Comparison of ENCODE assay signal across 1 cellular context in the genomic region with DNA sequence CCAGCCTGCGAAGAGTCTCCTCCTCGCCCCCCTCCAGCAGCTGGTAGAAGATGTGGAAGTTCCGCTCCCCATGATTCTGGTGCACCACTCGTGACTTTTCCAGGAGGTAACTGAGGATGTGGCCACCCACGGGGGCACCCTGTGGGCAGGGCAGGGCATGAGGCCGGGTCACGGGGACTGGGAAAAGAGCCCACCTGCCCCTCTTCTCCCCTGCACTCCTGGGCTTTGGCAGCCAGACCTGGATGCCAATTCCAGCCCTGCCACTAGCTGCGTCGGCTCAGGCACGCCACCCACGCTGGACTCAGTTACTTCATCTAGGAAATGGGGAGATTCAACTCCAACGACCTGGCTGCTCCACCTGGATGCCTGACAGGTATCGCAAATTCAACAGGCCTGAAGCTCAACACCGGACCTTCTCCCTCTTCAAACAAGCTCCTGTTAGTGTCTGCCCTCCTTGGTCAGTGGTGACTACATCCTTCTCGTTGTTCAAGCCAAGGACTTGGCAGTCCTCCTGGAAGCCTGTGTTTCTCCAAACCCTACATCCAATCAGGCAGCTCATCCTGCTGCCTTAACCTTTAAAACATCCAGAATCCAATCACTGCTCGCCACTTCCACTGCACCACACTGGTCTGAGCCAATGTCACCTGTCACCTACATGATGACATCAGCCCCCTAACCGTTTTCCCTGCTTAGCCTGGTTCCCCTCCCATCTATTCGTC.
TF ChIP-seq lines count a peak whose summit lies in the region.

No MANE protein-coding gene starts in this region.

TF ChIP-seq in HEK293T, 16 proteins besides CTCF, POLR2A, EP300 and RAD21 (continued from another document):
- TF ChIP-seq, protein P1, sequence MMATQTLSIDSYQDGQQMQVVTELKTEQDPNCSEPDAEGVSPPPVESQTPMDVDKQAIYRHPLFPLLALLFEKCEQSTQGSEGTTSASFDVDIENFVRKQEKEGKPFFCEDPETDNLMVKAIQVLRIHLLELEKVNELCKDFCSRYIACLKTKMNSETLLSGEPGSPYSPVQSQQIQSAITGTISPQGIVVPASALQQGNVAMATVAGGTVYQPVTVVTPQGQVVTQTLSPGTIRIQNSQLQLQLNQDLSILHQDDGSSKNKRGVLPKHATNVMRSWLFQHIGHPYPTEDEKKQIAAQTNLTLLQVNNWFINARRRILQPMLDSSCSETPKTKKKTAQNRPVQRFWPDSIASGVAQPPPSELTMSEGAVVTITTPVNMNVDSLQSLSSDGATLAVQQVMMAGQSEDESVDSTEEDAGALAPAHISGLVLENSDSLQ (IDR thresholded peaks at IDR 0.05), result no peak
- no peak for TF ChIP-seq NFRKB (IDR thresholded peaks at IDR 0.05)
